In genomic region chr10:30560326-30560725, GRCh38 we compare ENCODE assay signal across 36 cellular contexts.
"Had no signal": no experiment of that assay in that cellular context is flagged by ENCODE, and none has a peak within 500 bp of the region (broad histone marks: within the 10 kb centered on the region; RNA-seq: fewer than 3 reads in every experiment).

No MANE protein-coding gene starts in this region.

- DNase-seq: activated B cell treated with CpG ODN at 0.5 μM for 24 hours; activated CD4-positive, alpha-beta memory T cell treated with anti-CD3 and anti-CD28 coated beads for 36 hours; activated CD4-positive, alpha-beta T cell treated with anti-CD3 and anti-CD28 coated beads for 4 hours; activated CD4-positive, alpha-beta T cell treated with anti-CD3 and anti-CD28 coated beads, Interleukin-2, amount 10 ng/mL, durations not matched to agents 24 days and 14 days; activated CD4-positive, alpha-beta T cell treated with anti-CD3 and anti-CD28 coated beads, Interleukin-2, amount 50 U/mL, for 1 hour; activated CD4-positive, alpha-beta T cell treated with anti-CD3 and anti-CD28 coated beads, Interleukin-2, amount 50 U/mL, for 4 hours; activated CD4-positive, CD25-positive, alpha-beta regulatory T cell treated with anti-CD3 and anti-CD28 coated beads, Interleukin-2, amount 50 U/mL, for 72 hours; activated CD8-positive, alpha-beta memory T cell treated with anti-CD3 and anti-CD28 coated beads, Interleukin-2, amount 50 U/mL, for 4 hours; activated CD8-positive, alpha-beta T cell treated with anti-CD3 and anti-CD28 coated beads for 36 hours; activated effector memory CD4-positive, alpha-beta T cell treated with anti-CD3 and anti-CD28 coated beads, Interleukin-2, amount 50 U/mL, for 16 hours; activated gamma-delta T cell treated with Interleukin-2 at 50 U/mL for 16 hours; activated naive CD4-positive, alpha-beta T cell; activated naive CD4-positive, alpha-beta T cell treated with anti-CD3 and anti-CD28 coated beads for 36 hours; activated naive CD4-positive, alpha-beta T cell treated with anti-CD3 and anti-CD28 coated beads, Interleukin-2, amount 50 U/mL, for 16 hours; activated naive CD8-positive, alpha-beta T cell treated with anti-CD3 and anti-CD28 coated beads for 36 hours; activated T-cell treated with anti-CD3 and anti-CD28 coated beads for 4 hours; activated T-cell treated with anti-CD3 and anti-CD28 coated beads, Interleukin-2, amount 50 U/mL, for 1 hour; activated T-cell treated with anti-CD3 and anti-CD28 coated beads, Interleukin-2, amount 50 U/mL, for 4 hours; activated T-cell treated with anti-CD3 and anti-CD28 coated beads, Interleukin-2, amount 50 U/mL, for 72 hours; adrenal gland; amniotic stem cell; aorta; body of pancreas; brain microvascular endothelial cell; central memory CD4-positive, alpha-beta T cell; T-helper 2 cell; T-helper 9 cell had no signal

- H3K4me1 Mint-ChIP-seq: activated B cell treated with CpG ODN at 0.5 μM for 24 hours had no signal

- H3K36me3 ChIP-seq: adrenal gland, brain microvascular endothelial cell, breast epithelium had no signal

- H3K4me3 Mint-ChIP-seq: activated B cell treated with CpG ODN at 0.5 μM for 24 hours; activated CD4-positive, alpha-beta memory T cell treated with anti-CD3 and anti-CD28 coated beads for 36 hours; activated CD4-positive, alpha-beta T cell treated with anti-CD3 and anti-CD28 coated beads, Interleukin-2, amount 10 ng/mL, durations not matched to agents 24 days and 14 days; activated CD8-positive, alpha-beta T cell treated with anti-CD3 and anti-CD28 coated beads for 36 hours; activated naive CD4-positive, alpha-beta T cell treated with anti-CD3 and anti-CD28 coated beads for 36 hours; activated naive CD8-positive, alpha-beta T cell treated with anti-CD3 and anti-CD28 coated beads for 36 hours; activated T-cell treated with anti-CD3 and anti-CD28 coated beads, Interleukin-2, amount 50 U/mL, for 4 hours; activated T-cell treated with anti-CD3 and anti-CD28 coated beads, Interleukin-2, amount 50 U/mL, for 72 hours; activated T-helper 1 cell treated with anti-CD3 and anti-CD28 coated beads, Interleukin-12 subunit alpha, Interleukin-12 subunit beta, Interleukin-2, Interleukin-4 antibody, amounts not matched to agents 30 ng/mL and 10 ng/mL and 1 ng/mL, durations not matched to agents 14 hours and 24 hours and 36 hours; activated T-helper 17 cell treated with anti-CD3 and anti-CD28 coated beads, Interleukin-2, amount 50 U/mL, for 72 hours; T-helper 1 cell treated with Interleukin-12 subunit alpha and Interleukin-12 subunit beta and Interleukin-4 antibody, amounts not matched to agents 30 μg/mL and 1 μg/mL, for 36 hours; T-helper 2 cell treated with Interferon-gamma antibody and Interleukin-4, amounts not matched to agents 5 μg/mL and 100 μg/mL, for 36 hours had no signal

- H3K27ac ChIP-seq: adrenal gland, body of pancreas, brain microvascular endothelial cell, breast epithelium, VCaP had no signal

- H3K27me3 Mint-ChIP-seq: activated naive CD8-positive, alpha-beta T cell treated with anti-CD3 and anti-CD28 coated beads for 36 hours had no signal

- H3K4me3 ChIP-seq: adrenal gland, body of pancreas, breast epithelium had no signal

- H3K36me3 Mint-ChIP-seq: activated CD4-positive, alpha-beta memory T cell treated with anti-CD3 and anti-CD28 coated beads for 36 hours; activated naive CD4-positive, alpha-beta T cell treated with anti-CD3 and anti-CD28 coated beads, Interleukin-2, amount 50 U/mL, for 72 hours; activated naive CD8-positive, alpha-beta T cell treated with anti-CD3 and anti-CD28 coated beads for 36 hours had no signal

- H3K27ac Mint-ChIP-seq: activated B cell treated with CpG ODN at 0.5 μM for 24 hours; activated CD4-positive, alpha-beta memory T cell treated with anti-CD3 and anti-CD28 coated beads for 36 hours; activated CD4-positive, alpha-beta T cell treated with anti-CD3 and anti-CD28 coated beads, Interleukin-2, amount 10 ng/mL, durations not matched to agents 24 days and 14 days; activated CD8-positive, alpha-beta T cell treated with anti-CD3 and anti-CD28 coated beads for 36 hours; activated naive CD4-positive, alpha-beta T cell treated with anti-CD3 and anti-CD28 coated beads for 36 hours; activated naive CD4-positive, alpha-beta T cell treated with anti-CD3 and anti-CD28 coated beads, Interleukin-2, amount 50 U/mL, for 72 hours; activated naive CD8-positive, alpha-beta T cell treated with anti-CD3 and anti-CD28 coated beads for 36 hours; activated T-cell treated with anti-CD3 and anti-CD28 coated beads, Interleukin-2, amount 50 U/mL, for 72 hours; activated T-helper 1 cell treated with anti-CD3 and anti-CD28 coated beads, Interleukin-12 subunit alpha, Interleukin-12 subunit beta, Interleukin-2, Interleukin-4 antibody, amounts not matched to agents 30 ng/mL and 10 ng/mL and 1 ng/mL, durations not matched to agents 14 hours and 24 hours and 36 hours; activated T-helper 17 cell treated with anti-CD3 and anti-CD28 coated beads, Interleukin-2, amount 50 U/mL, for 72 hours; T-helper 1 cell treated with Interleukin-12 subunit alpha and Interleukin-12 subunit beta and Interleukin-4 antibody, amounts not matched to agents 30 μg/mL and 1 μg/mL, for 36 hours; T-helper 2 cell treated with Interferon-gamma antibody and Interleukin-4, amounts not matched to agents 5 μg/mL and 100 μg/mL, for 36 hours had no signal

- H3K27me3 ChIP-seq: adrenal gland, body of pancreas, brain microvascular endothelial cell, breast epithelium had no signal

- H3K9me3 Mint-ChIP-seq: activated B cell treated with CpG ODN at 0.5 μM for 24 hours; activated CD4-positive, alpha-beta memory T cell treated with anti-CD3 and anti-CD28 coated beads for 36 hours; activated CD4-positive, alpha-beta T cell treated with anti-CD3 and anti-CD28 coated beads, Interleukin-2, amount 10 ng/mL, durations not matched to agents 24 days and 14 days; activated CD8-positive, alpha-beta T cell treated with anti-CD3 and anti-CD28 coated beads for 36 hours; activated naive CD4-positive, alpha-beta T cell treated with anti-CD3 and anti-CD28 coated beads for 36 hours; activated naive CD4-positive, alpha-beta T cell treated with anti-CD3 and anti-CD28 coated beads, Interleukin-2, amount 50 U/mL, for 72 hours; activated naive CD8-positive, alpha-beta T cell treated with anti-CD3 and anti-CD28 coated beads for 36 hours; activated T-cell treated with anti-CD3 and anti-CD28 coated beads, Interleukin-2, amount 50 U/mL, for 4 hours; activated T-cell treated with anti-CD3 and anti-CD28 coated beads, Interleukin-2, amount 50 U/mL, for 72 hours; activated T-helper 1 cell treated with anti-CD3 and anti-CD28 coated beads, Interleukin-12 subunit alpha, Interleukin-12 subunit beta, Interleukin-2, Interleukin-4 antibody, amounts not matched to agents 30 ng/mL and 10 ng/mL and 1 ng/mL, durations not matched to agents 14 hours and 24 hours and 36 hours; activated T-helper 17 cell treated with anti-CD3 and anti-CD28 coated beads, Interleukin-2, amount 50 U/mL, for 72 hours; T-helper 1 cell treated with Interleukin-12 subunit alpha and Interleukin-12 subunit beta and Interleukin-4 antibody, amounts not matched to agents 30 μg/mL and 1 μg/mL, for 36 hours; T-helper 2 cell treated with Interferon-gamma antibody and Interleukin-4, amounts not matched to agents 5 μg/mL and 100 μg/mL, for 36 hours had no signal

- ATAC-seq: activated CD8-positive, alpha-beta T cell treated with anti-CD3 and anti-CD28 coated beads for 36 hours; activated naive CD4-positive, alpha-beta T cell treated with anti-CD3 and anti-CD28 coated beads, Interleukin-2, amount 50 U/mL, for 72 hours; activated T-cell treated with anti-CD3 and anti-CD28 coated beads, Interleukin-2, amount 50 U/mL, for 4 hours; activated T-cell treated with anti-CD3 and anti-CD28 coated beads, Interleukin-2, amount 50 U/mL, for 72 hours; activated T-helper 17 cell treated with anti-CD3 and anti-CD28 coated beads, Interleukin-2, amount 50 U/mL, for 72 hours; body of pancreas had no signal

- H3K9me3 ChIP-seq: adrenal gland, body of pancreas had no signal

- H3K4me1 ChIP-seq: body of pancreas, breast epithelium had no signal

- FAIRE-seq: astrocyte, TTC549 had no signal
